ENCODE assay signal across 12 cellular contexts in the genomic region with DNA sequence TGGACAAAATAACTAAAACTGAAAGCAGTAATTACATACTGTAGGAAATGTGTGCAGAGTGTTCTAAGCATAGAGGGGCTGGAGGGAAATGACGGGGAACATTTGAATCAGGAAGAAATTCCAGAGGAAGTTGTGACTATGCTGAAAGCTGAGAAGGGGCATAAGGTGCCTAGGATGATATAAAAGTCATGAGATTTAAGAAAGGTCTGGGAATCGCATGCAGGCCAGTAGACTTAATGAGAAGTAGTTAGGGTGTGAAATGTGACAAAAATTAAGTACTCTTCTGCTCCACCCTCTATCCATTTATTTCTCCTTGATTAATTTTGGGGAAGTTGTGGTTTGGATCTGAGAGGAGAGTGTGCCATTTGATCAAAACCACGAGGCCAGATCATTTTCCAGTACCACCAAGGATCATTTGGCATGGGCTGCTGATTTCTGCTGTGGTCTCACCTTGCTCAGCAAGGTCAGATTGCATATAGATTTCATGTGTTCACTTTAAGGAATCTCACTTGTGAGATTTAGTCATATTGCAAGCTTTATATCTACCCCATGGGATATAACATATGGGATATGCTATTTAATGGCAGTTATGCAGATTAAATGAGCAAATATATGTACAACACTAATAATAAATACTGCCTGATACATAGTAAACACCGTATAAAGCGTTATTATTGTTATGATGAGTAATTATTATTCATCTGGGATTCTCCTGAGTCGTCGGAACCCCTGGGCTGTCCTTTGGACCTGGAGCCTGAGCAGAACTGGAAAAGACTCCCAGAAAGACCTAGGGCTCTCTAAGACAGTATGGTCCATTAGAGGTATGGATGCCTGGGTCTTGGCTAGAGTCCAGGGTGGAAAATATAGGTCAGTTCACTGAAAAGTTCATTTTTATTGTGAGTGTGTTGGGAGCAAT.
DNase-seq lines count a peak whose midpoint lies in the region; ATAC-seq and TF ChIP-seq lines count a peak whose summit lies in the region.
"Had no signal": no experiment of that assay in that cellular context is flagged by ENCODE, and none has a peak within 500 bp of the region (broad histone marks: within the 10 kb centered on the region; RNA-seq: fewer than 3 reads in every experiment).

No MANE protein-coding gene starts in this region.

- ATAC-seq in HCT116 (no peak; the same call in 1 of the 2 replicates), SK-N-SH treated with all-trans-retinoic acid at 6 μM for 48 hours (peak; percentile 53), GM21390 (IDR thresholded peaks at IDR 0.05; ENCODE audit: unreplicated experiment) (no peak), GM19023 (IDR thresholded peaks at IDR 0.05; ENCODE audit: unreplicated experiment) (no peak)
- ATAC-seq: stimulated activated effector memory CD8-positive, alpha-beta T cell treated with anti-CD3 and anti-CD28 coated beads, Interleukin-12 subunit alpha, Interleukin-12 subunit beta, amount 100 ng/mL, for 72 hours had no signal

- H3K4me3 ChIP-seq in HCT116 (replicated peaks in 1 of 2; ENCODE audit: low read depth in 1 of 2, low read length in 2 of 2), result peak overlapping the region in 1 of 2 experiments; percentile 40; a peak in 2 of 4 replicates
- H3K4me3 ChIP-seq in fibroblast of mammary gland (ENCODE audit: control insufficient read depth, low read depth, low read length), result no peak overlapping the region
- no peak overlapping the region for H3K4me3 ChIP-seq in stomach

- intact Hi-C loops in HCT116 (cut with micrococcal nuclease), result loop anchor here (5.0 to 10.0 kb wide), 3 partner anchors 165 to 308 kb away; a partner anchor contains a TSS
- intact Hi-C loops in stomach (cut with DNase I; ENCODE audit: low total_unique reads), result no loop called here

- no peak for TF ChIP-seq EP300 in stomach (IDR thresholded peaks at IDR 0.05)

- POLR2A ChIA-PET in HCT116 (lab: Charles Lee), result interaction anchor here (0.6 to 1.3 kb wide), 3 partner anchors 13 to 256 kb away, joined by 3 to 5 read pairs (median 4); no protein-coding TSS in a partner anchor

- H3K27me3 ChIP-seq in HCT116 (ENCODE audit: insufficient read depth, low read length), result no peaks in the 10 kb centered on the region
- H3K27me3 ChIP-seq in stomach, result no peaks in the 10 kb centered on the region

- no TSS peak for BruUV-seq in HCT116 (replicated peaks; lab: Mats Ljungman, UMichigan)

- no peak for TF ChIP-seq CTCF in HCT116 (IDR thresholded peaks at IDR 0.05 in 2 of 3, conservative IDR thresholded peaks at IDR 0.05 in 1 of 3; ENCODE audit: borderline replicate concordance in 1 of 3, insufficient read depth in 1 of 3, low read depth in 2 of 3, low read length in 2 of 3)
- no peak for TF ChIP-seq CTCF in fibroblast of mammary gland (conservative IDR thresholded peaks at IDR 0.05; ENCODE audit: control insufficient read depth, insufficient read depth, low read depth, low read length)
- TF ChIP-seq CTCF in stomach (IDR thresholded peaks at IDR 0.05), result no peak

- RAD21 ChIA-PET in HCT116 (lab: Charles Lee; ENCODE audit: low non-redundant PET in 1 of 2, low total read pairs in 2 of 2, uncharacterized antibody in 2 of 2, unreplicated experiment in 2 of 2), result no interaction called here

- 64 to 77% (median 73%) methylated on average over 7 of the region's 7 CpGs for WGBS in stomach, 5 donors

- H3K36me3 ChIP-seq in HCT116 (ENCODE audit: control insufficient read depth in 1 of 2, insufficient read depth in 2 of 2, low read length in 2 of 2), result no peaks in the 10 kb centered on the region
- H3K36me3 ChIP-seq in stomach, result no peaks in the 10 kb centered on the region

- no peaks in the 10 kb centered on the region for H3K9me2 ChIP-seq in HCT116 (ENCODE audit: insufficient read depth)

- CTCF ChIA-PET in HCT116 (lab: Charles Lee), result no interaction called here

- DNase-seq in HCT116 (ENCODE audit: low read depth, low spot score), result no peak
- DNase-seq in fibroblast of mammary gland (ENCODE audit: low read depth), result peak; percentile 61
- no peak for DNase-seq in stomach
- no peak for DNase-seq in NCI-H774 (lab: John Stamatoyannopoulos, UW)
- no peak for DNase-seq in cerebellum (ENCODE audit: low spot score)
- DNase-seq: left colon, NCI-H510A, T-helper 2 cell had no signal

- no peak for TF ChIP-seq POLR2A in HCT116 (IDR thresholded peaks at IDR 0.05; ENCODE audit: borderline replicate concordance, extremely low read depth, insufficient read depth, insufficient read length)
- TF ChIP-seq POLR2A in stomach (IDR thresholded peaks at IDR 0.05), result no peak

- peaks cover 73% of the 10 kb centered on the region for H3K79me2 ChIP-seq in HCT116 (ENCODE audit: insufficient read depth, low read length)

- H3K9ac ChIP-seq in HCT116 (ENCODE audit: low read length), result peak overlapping the region; percentile 68

- peak overlapping the region; percentile 91 for H3K27ac ChIP-seq in HCT116 (ENCODE audit: low read depth, low read length)
- H3K27ac ChIP-seq in stomach, result peak overlapping the region in 4 of 5 donors; percentile 6 to 72 (median 48)

- no peaks in the 10 kb centered on the region for H4K20me1 ChIP-seq in HCT116 (ENCODE audit: insufficient read depth)

- TF ChIP-seq RAD21 in HCT116 (IDR thresholded peaks at IDR 0.05; ENCODE audit: low read depth), result no peak

- no peaks in the 10 kb centered on the region for H3K9me3 ChIP-seq in HCT116 (ENCODE audit: control insufficient read depth in 1 of 2, insufficient read depth in 1 of 2, low read depth in 1 of 2, low read length in 2 of 2)
- no peaks in the 10 kb centered on the region for H3K9me3 ChIP-seq in stomach

- no peak overlapping the region for H2AFZ ChIP-seq in HCT116 (ENCODE audit: low read depth, low read length, poor library complexity, severe bottlenecking)

- H3K4me2 ChIP-seq in HCT116 (ENCODE audit: low read length), result peak overlapping the region; percentile 71

- peaks cover 70 to 88% of the 10 kb centered on the region in 2 experiments for H3K4me1 ChIP-seq in HCT116 (ENCODE audit: control insufficient read depth in 1 of 2, insufficient read depth in 2 of 2, low read length in 2 of 2)
- peaks cover 17 to 55% (median 33%) of the 10 kb centered on the region in 4 donors for H3K4me1 ChIP-seq in stomach

TF ChIP-seq in HCT116, 20 proteins besides CTCF, POLR2A, EP300 and RAD21 (continues in another document):
- TF ChIP-seq FOSL1 (IDR thresholded peaks at IDR 0.05; ENCODE audit: low read depth) (peak; percentile 35; the same call in 1 of the 2 replicates), CEBPB (IDR thresholded peaks at IDR 0.05; ENCODE audit: low read depth) (peak; percentile 45), TCF7L2 (IDR thresholded peaks at IDR 0.05; ENCODE audit: borderline replicate concordance, extremely low read depth, insufficient read depth, insufficient read length) (no peak), ZNF274 (IDR thresholded peaks at IDR 0.05; ENCODE audit: low read depth, low read length) (no peak), SP1 (IDR thresholded peaks at IDR 0.05; ENCODE audit: low read depth) (0 out of 2 replicates have a peak, but pooled peaks have one; percentile 5)
- TF ChIP-seq, protein P1, sequence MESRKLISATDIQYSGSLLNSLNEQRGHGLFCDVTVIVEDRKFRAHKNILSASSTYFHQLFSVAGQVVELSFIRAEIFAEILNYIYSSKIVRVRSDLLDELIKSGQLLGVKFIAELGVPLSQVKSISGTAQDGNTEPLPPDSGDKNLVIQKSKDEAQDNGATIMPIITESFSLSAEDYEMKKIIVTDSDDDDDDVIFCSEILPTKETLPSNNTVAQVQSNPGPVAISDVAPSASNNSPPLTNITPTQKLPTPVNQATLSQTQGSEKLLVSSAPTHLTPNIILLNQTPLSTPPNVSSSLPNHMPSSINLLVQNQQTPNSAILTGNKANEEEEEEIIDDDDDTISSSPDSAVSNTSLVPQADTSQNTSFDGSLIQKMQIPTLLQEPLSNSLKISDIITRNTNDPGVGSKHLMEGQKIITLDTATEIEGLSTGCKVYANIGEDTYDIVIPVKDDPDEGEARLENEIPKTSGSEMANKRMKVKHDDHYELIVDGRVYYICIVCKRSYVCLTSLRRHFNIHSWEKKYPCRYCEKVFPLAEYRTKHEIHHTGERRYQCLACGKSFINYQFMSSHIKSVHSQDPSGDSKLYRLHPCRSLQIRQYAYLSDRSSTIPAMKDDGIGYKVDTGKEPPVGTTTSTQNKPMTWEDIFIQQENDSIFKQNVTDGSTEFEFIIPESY (IDR thresholded peaks at IDR 0.05; ENCODE audit: extremely low read depth, insufficient replicate concordance, low read length), result no peak
- TF ChIP-seq, protein P2, sequence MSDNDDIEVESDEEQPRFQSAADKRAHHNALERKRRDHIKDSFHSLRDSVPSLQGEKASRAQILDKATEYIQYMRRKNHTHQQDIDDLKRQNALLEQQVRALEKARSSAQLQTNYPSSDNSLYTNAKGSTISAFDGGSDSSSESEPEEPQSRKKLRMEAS (IDR thresholded peaks at IDR 0.05), result peak; percentile 42; the same call in 1 of the 2 replicates

TF ChIP-seq in SK-N-SH treated with all-trans-retinoic acid at 6 μM for 48 hours, 23 proteins besides CTCF, POLR2A, EP300 and RAD21 (continues in another document):
- TF ChIP-seq ZFP3 (CRISPR knock-in tag; IDR thresholded peaks at IDR 0.05), result no peak
- TF ChIP-seq, protein P3, sequence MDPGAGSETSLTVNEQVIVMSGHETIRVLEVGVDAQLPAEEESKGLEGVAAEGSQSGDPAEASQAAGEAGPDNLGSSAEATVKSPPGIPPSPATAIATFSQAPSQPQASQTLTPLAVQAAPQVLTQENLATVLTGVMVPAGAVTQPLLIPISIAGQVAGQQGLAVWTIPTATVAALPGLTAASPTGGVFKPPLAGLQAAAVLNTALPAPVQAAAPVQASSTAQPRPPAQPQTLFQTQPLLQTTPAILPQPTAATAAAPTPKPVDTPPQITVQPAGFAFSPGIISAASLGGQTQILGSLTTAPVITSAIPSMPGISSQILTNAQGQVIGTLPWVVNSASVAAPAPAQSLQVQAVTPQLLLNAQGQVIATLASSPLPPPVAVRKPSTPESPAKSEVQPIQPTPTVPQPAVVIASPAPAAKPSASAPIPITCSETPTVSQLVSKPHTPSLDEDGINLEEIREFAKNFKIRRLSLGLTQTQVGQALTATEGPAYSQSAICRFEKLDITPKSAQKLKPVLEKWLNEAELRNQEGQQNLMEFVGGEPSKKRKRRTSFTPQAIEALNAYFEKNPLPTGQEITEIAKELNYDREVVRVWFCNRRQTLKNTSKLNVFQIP (CRISPR knock-in tag; IDR thresholded peaks at IDR 0.05; ENCODE audit: borderline replicate concordance, low read depth), result no peak
